Comparison of ENCODE assay signal across 18 cellular contexts in the genomic region with DNA sequence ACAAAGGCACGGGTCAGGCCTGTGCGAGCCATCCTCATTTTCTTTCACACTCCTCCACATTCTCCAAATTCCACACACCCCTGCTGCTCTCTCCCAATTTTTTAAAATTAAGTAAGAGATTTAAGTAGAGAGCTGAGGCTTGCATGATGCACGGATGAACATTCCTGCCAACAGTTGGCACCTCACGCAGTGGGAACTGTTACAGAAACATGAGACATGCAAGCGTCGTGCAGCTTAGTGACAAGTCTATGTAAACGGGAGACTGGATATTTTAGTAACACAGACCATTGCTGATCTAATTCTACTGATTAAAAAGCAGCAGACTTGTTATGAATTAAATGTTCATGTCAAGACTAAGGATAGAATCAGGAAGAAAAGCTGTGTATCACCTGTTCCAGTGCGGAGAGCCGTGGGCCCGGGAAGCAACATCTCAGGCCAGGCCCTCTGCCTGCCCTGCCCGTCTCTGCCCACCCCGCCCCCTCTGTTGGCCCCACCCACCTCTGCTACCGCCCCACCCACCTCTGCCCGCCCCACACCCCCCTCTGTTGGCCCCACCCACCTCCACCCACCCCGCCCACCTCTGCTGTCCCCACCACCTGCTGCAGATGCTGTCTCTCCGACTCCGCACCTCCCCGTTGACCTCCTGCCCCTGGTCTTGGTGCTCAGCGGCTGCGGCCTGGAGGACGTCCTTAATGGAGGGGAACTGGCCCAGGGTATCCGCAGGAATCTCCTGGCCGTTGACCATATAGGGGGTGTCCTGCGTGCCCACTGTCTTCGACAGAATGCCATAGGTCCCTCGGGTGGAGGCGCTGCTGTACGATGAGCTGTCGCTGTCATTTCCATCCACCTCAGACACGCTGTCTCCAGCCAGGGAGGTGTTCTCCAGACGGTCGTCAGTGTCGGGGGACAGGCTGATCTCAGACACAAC. TPM values are rescaled to one million over a fixed set of nuclear protein-coding genes. Genes with fewer than 3 reads are reported as not detected.
DNase-seq lines count a peak whose midpoint lies in the region; ATAC-seq, FAIRE-seq and TF ChIP-seq lines count a peak whose summit lies in the region.
"Had no signal": no experiment of that assay in that cellular context is flagged by ENCODE, and none has a peak within 500 bp of the region (broad histone marks: within the 10 kb centered on the region; RNA-seq: fewer than 3 reads in every experiment).

No MANE protein-coding gene starts in this region.

- intact Hi-C loops in endothelial cell of umbilical vein (cut with micrococcal nuclease): no loop called here
- intact Hi-C loops in PC-9 (cut with micrococcal nuclease; ENCODE audit: unreplicated experiment): no loop called here

- no peaks in the 10 kb centered on the region for H3K9me2 ChIP-seq in PC-9 (ENCODE audit: insufficient read depth)

- CTCF ChIA-PET in HEK293T (lab: Yijun Ruan, JAX) (no interaction called here), endothelial cell of umbilical vein (lab: Charles Lee) (no interaction called here), PC-9 (lab: Charles Lee) (interaction anchor here (0.7 kb wide), 1 partner anchor 7 kb away, joined by 3 read pairs; no protein-coding TSS in a partner anchor)

- TF ChIP-seq POLR2A in endothelial cell of umbilical vein (IDR thresholded peaks at IDR 0.05; ENCODE audit: low read depth, low read length): no peak

- H3K36me3 Mint-ChIP-seq in activated naive CD4-positive, alpha-beta T cell treated with anti-CD3 and anti-CD28 coated beads, Interleukin-2, amount 50 U/mL, for 72 hours: peaks cover 24 to 46% of the 10 kb centered on the region in 2 donors

- H2AFZ ChIP-seq in endothelial cell of umbilical vein (ENCODE audit: low read depth, low read length) (no peak overlapping the region), PC-9 (no peak overlapping the region)

- no peak for FAIRE-seq in endothelial cell of umbilical vein (lab: Jason Lieb, UNC)
- FAIRE-seq: GM19239 had no signal

- H3K79me2 ChIP-seq in endothelial cell of umbilical vein (ENCODE audit: control insufficient read depth, insufficient read depth, low read length): peaks cover 22% of the 10 kb centered on the region
- H3K79me2 ChIP-seq in PC-9 (ENCODE audit: low read depth): 0 out of 2 replicates have a peak, but pooled peaks cover 3% of the 10 kb centered on the region

- no peaks in the 10 kb centered on the region for H3K9me1 ChIP-seq in endothelial cell of umbilical vein (replicated peaks; ENCODE audit: control insufficient read depth, extremely low read depth, insufficient read depth, low read length)

- ATAC-seq in activated naive CD4-positive, alpha-beta T cell treated with anti-CD3 and anti-CD28 coated beads, Interleukin-2, amount 50 U/mL, for 72 hours: peak in 1 of 2 donors; percentile 3

- dilution Hi-C loops in endothelial cell of umbilical vein (cut with MboI; ENCODE audit: extremely low pct_ligation_motif_present, low sequenced_read_pairs): no loop called here

- H3F3A ChIP-seq in PC-9 (ENCODE audit: insufficient read depth, low read depth): 0 out of 2 replicates have a peak, but pooled peaks cover 3% of the 10 kb centered on the region

- H3K4me1 ChIP-seq in endothelial cell of umbilical vein (ENCODE audit: control insufficient read depth, extremely low read depth, insufficient read depth, low read length) (no peaks in the 10 kb centered on the region), PC-9 (replicated peaks; ENCODE audit: insufficient read depth) (no peaks in the 10 kb centered on the region)
- H3K4me1 ChIP-seq: vagina had no signal

- H3K27ac Mint-ChIP-seq in activated naive CD4-positive, alpha-beta T cell treated with anti-CD3 and anti-CD28 coated beads, Interleukin-2, amount 50 U/mL, for 72 hours: peak overlapping the region; percentile 42 to 72
- H3K27ac Mint-ChIP-seq: memory B cell had no signal

- TF ChIP-seq CTCF in endothelial cell of umbilical vein (IDR thresholded peaks at IDR 0.05; ENCODE audit: extremely low read depth in 1 of 2, insufficient read depth in 1 of 2, low read depth in 1 of 2, low read length in 2 of 2): no peak
- TF ChIP-seq CTCF in PC-9 (conservative IDR thresholded peaks at IDR 0.05): no peak

- POLR2A ChIA-PET in HEK293T (lab: Yijun Ruan, JAX) (interaction anchor here (1.4 kb wide), 1 partner anchor 9 kb away, joined by 3 read pairs; no protein-coding TSS in a partner anchor), endothelial cell of umbilical vein (lab: Charles Lee) (no interaction called here), PC-9 (lab: Charles Lee; ENCODE audit: unreplicated experiment) (no interaction called here)

- H3K4me2 ChIP-seq in endothelial cell of umbilical vein (ENCODE audit: insufficient read depth, low read length): no peak overlapping the region
- H3K4me2 ChIP-seq in PC-9: no peak overlapping the region

- H3K9me3 Mint-ChIP-seq in activated naive CD4-positive, alpha-beta T cell treated with anti-CD3 and anti-CD28 coated beads, Interleukin-2, amount 50 U/mL, for 72 hours: no peaks in the 10 kb centered on the region
- H3K9me3 Mint-ChIP-seq: memory B cell, neural crest cell had no signal

- H3K9me3 ChIP-seq in endothelial cell of umbilical vein (replicated peaks; ENCODE audit: control insufficient read depth, insufficient read depth, low read length): no peaks in the 10 kb centered on the region
- no peaks in the 10 kb centered on the region for H3K9me3 ChIP-seq in PC-9 (ENCODE audit: insufficient read depth, low read depth)
- H3K9me3 ChIP-seq: vagina had no signal

- no peaks in the 10 kb centered on the region for H4K20me1 ChIP-seq in endothelial cell of umbilical vein (replicated peaks; ENCODE audit: control insufficient read depth, extremely low read depth, insufficient read depth, low read length)
- H4K20me1 ChIP-seq in PC-9 (ENCODE audit: insufficient read depth): peaks cover 19% of the 10 kb centered on the region

- DNase-seq in activated naive CD4-positive, alpha-beta T cell treated with anti-CD3 and anti-CD28 coated beads, Interleukin-2, amount 50 U/mL, for 72 hours (ENCODE audit: low spot score in 2 of 2): no peak
- no peak for DNase-seq in activated naive CD4-positive, alpha-beta T cell (lab: John Stamatoyannopoulos, UW)
- DNase-seq in HEK293T (ENCODE audit: extremely low spot score) (peak; percentile 35), endothelial cell of umbilical vein (ENCODE audit: low read depth, low spot score) (no peak), superior temporal gyrus (ENCODE audit: extremely low spot score) (peak; percentile 52), PC-9 (no peak), dermis blood vessel endothelial cell (no peak)
- DNase-seq in stimulated activated naive CD4-positive, alpha-beta T cell (lab: John Stamatoyannopoulos, UW): no peak
- DNase-seq: activated CD4-positive, CD25-positive, alpha-beta regulatory T cell; activated gamma-delta T cell; DMS153; Kasumi-1; T-helper 1 cell had no signal

- H3K9ac ChIP-seq in endothelial cell of umbilical vein (replicated peaks; ENCODE audit: extremely low read depth, insufficient read depth, low read length): no peak overlapping the region

- H3K27me3 ChIP-seq in endothelial cell of umbilical vein (ENCODE audit: control insufficient read depth in 2 of 2, insufficient read depth in 2 of 2, low read length in 2 of 2) (no peaks in the 10 kb centered on the region), PC-9 (ENCODE audit: insufficient read depth, low read depth) (no peaks in the 10 kb centered on the region)
- H3K27me3 ChIP-seq: vagina had no signal

- H3K27ac ChIP-seq in endothelial cell of umbilical vein (ENCODE audit: insufficient read depth, low read depth, low read length) (no peak overlapping the region), PC-9 (no peak overlapping the region)
- H3K27ac ChIP-seq: coronary artery, vagina had no signal

- H3K36me3 ChIP-seq in endothelial cell of umbilical vein (ENCODE audit: control insufficient read depth in 2 of 2, extremely low read depth in 1 of 2, insufficient read depth in 2 of 2, low read length in 2 of 2) (peaks cover 10 to 43% of the 10 kb centered on the region in 2 experiments), PC-9 (ENCODE audit: low read depth) (peaks cover 10% of the 10 kb centered on the region; the same call in 1 of the 2 replicates)

- BruUV-seq in endothelial cell of umbilical vein (replicated peaks; lab: Mats Ljungman, UMichigan): TSS peak; percentile 93
- BruUV-seq in PC-9 (replicated peaks; lab: Mats Ljungman, UMichigan): no TSS peak

- H3K4me3 ChIP-seq in endothelial cell of umbilical vein (replicated peaks in 1 of 3; ENCODE audit: insufficient read depth in 1 of 3, low read depth in 1 of 3, low read length in 3 of 3) (no peak overlapping the region), PC-9 (no peak overlapping the region)
- H3K4me3 ChIP-seq: coronary artery, vagina had no signal

TF ChIP-seq in HEK293T, 16 proteins besides CTCF, POLR2A, EP300 and RAD21 (continues in another document):
- no peak for TF ChIP-seq L3MBTL2 (conservative IDR thresholded peaks at IDR 0.05)
- TF ChIP-seq NFRKB (IDR thresholded peaks at IDR 0.05): no peak

RNA-seq across cellular contexts. Expression of gene GOLGA3, which starts 21.1 kb away (rescaled TPM):
- 10 to 100 TPM; 44.0 to 52.7 TPM for total RNA-seq in activated naive CD4-positive, alpha-beta T cell treated with anti-CD3 and anti-CD28 coated beads, Interleukin-2, amount 50 U/mL, for 72 hours
- total RNA-seq in endothelial cell of umbilical vein (83.4 and 86.0 TPM in 2 replicates), PC-9 (2021) (69.3 and 72.7 TPM in 2 replicates), dermis blood vessel endothelial cell (101 and 139 TPM in 2 replicates)
- polyA plus RNA-seq in endothelial cell of umbilical vein: 15.9 and 18.4 TPM in 2 replicates
- 19.8 and 24.4 TPM in 2 replicates for polyA plus RNA-seq in endothelial cell of umbilical vein (2011; cell fraction: cytosol; rRNA removed)
- polyA plus RNA-seq in endothelial cell of umbilical vein (2011; cell fraction: nucleus; rRNA removed): 47.2 and 73.7 TPM in 2 replicates
- 22.1 and 26.9 TPM in 2 replicates for polyA plus RNA-seq in endothelial cell of umbilical vein (2012)
- polyA minus RNA-seq in endothelial cell of umbilical vein: 72.3 and 76.8 TPM in 2 replicates
- polyA minus RNA-seq in endothelial cell of umbilical vein (2011; cell fraction: cytosol; rRNA and poly(A)+ RNA removed): 27.2 TPM
- polyA minus RNA-seq in endothelial cell of umbilical vein (2011; cell fraction: nucleus; rRNA and poly(A)+ RNA removed): 44.8 and 58.4 TPM in 2 replicates

RNA-seq across cellular contexts. Expression of gene ANKLE2, which starts 45.9 kb away (rescaled TPM):
- total RNA-seq in activated naive CD4-positive, alpha-beta T cell treated with anti-CD3 and anti-CD28 coated beads, Interleukin-2, amount 50 U/mL, for 72 hours: 100 to 1,000 TPM in 1 of 2 donors, 10 to 100 TPM in 1; 82.9 to 129 TPM
- 96.2 and 112 TPM in 2 replicates for total RNA-seq in endothelial cell of umbilical vein
- 72.9 and 75.8 TPM in 2 replicates for polyA plus RNA-seq in endothelial cell of umbilical vein
- polyA plus RNA-seq in endothelial cell of umbilical vein (2011; cell fraction: cytosol; rRNA removed): 74.0 and 88.0 TPM in 2 replicates
- 493 and 502 TPM in 2 replicates for polyA plus RNA-seq in endothelial cell of umbilical vein (2011; cell fraction: nucleus; rRNA removed)
- 86.4 and 87.6 TPM in 2 replicates for polyA plus RNA-seq in endothelial cell of umbilical vein (2012)
- 300 and 319 TPM in 2 replicates for polyA minus RNA-seq in endothelial cell of umbilical vein
- polyA minus RNA-seq in endothelial cell of umbilical vein (2011; cell fraction: cytosol; rRNA and poly(A)+ RNA removed): 79.0 TPM
- 164 and 238 TPM in 2 replicates for polyA minus RNA-seq in endothelial cell of umbilical vein (2011; cell fraction: nucleus; rRNA and poly(A)+ RNA removed)
- 102 and 123 TPM in 2 replicates for total RNA-seq in PC-9 (2021)
- 51.6 and 61.6 TPM in 2 replicates for total RNA-seq in dermis blood vessel endothelial cell

Comparison
In these comparisons a context has a peak if more than half of its experiments do, and no peak if none do; other contexts are left out.
1. DNase-seq: peak in HEK293T (single experiment) and superior temporal gyrus (single experiment); none in activated naive CD4-positive, alpha-beta T cell treated with anti-CD3 and anti-CD28 coated beads, Interleukin-2, amount 50 U/mL, for 72 hours (0 of 2), activated naive CD4-positive, alpha-beta T cell (0 of 4), endothelial cell of umbilical vein (single experiment), stimulated activated naive CD4-positive, alpha-beta T cell (0 of 6), PC-9 (0 of 2) and dermis blood vessel endothelial cell (single experiment).